ENCODE assay signal across 1 cellular context in the genomic region with DNA sequence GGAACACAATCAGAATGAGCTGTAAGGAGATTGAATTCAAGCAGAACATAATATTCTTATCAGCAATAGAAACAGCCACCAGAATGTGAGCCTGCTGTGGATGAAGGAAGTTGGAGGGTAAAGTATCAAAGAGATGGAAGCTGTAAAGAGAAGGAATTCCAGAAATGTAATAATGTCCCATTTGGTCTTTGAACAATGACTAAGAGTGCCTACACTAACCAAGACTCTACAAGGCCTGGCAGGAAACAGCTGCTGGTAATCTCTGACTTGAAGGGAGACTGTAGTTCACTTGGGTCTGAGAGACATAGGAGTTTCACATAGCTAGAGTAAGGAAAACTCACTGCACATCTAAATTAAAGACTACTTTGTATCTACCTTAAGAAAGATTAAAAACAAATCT.
TF ChIP-seq lines count a peak whose summit lies in the region.

No MANE protein-coding gene starts in this region.

TF ChIP-seq in H1, 55 proteins besides CTCF, POLR2A, EP300 and RAD21 (continued from another document):
- TF ChIP-seq RBBP5 (IDR thresholded peaks at IDR 0.05; ENCODE audit: borderline replicate concordance, low read depth, low read length) (no peak), TEAD4 (IDR thresholded peaks at IDR 0.05; ENCODE audit: low read depth, low read length) (no peak), GTF2F1 (IDR thresholded peaks at IDR 0.05; ENCODE audit: borderline replicate concordance, low read depth, low read length) (no peak), RXRA (IDR thresholded peaks at IDR 0.05; ENCODE audit: insufficient read depth, low read depth, low read length) (no peak)
- TF ChIP-seq, protein P1, sequence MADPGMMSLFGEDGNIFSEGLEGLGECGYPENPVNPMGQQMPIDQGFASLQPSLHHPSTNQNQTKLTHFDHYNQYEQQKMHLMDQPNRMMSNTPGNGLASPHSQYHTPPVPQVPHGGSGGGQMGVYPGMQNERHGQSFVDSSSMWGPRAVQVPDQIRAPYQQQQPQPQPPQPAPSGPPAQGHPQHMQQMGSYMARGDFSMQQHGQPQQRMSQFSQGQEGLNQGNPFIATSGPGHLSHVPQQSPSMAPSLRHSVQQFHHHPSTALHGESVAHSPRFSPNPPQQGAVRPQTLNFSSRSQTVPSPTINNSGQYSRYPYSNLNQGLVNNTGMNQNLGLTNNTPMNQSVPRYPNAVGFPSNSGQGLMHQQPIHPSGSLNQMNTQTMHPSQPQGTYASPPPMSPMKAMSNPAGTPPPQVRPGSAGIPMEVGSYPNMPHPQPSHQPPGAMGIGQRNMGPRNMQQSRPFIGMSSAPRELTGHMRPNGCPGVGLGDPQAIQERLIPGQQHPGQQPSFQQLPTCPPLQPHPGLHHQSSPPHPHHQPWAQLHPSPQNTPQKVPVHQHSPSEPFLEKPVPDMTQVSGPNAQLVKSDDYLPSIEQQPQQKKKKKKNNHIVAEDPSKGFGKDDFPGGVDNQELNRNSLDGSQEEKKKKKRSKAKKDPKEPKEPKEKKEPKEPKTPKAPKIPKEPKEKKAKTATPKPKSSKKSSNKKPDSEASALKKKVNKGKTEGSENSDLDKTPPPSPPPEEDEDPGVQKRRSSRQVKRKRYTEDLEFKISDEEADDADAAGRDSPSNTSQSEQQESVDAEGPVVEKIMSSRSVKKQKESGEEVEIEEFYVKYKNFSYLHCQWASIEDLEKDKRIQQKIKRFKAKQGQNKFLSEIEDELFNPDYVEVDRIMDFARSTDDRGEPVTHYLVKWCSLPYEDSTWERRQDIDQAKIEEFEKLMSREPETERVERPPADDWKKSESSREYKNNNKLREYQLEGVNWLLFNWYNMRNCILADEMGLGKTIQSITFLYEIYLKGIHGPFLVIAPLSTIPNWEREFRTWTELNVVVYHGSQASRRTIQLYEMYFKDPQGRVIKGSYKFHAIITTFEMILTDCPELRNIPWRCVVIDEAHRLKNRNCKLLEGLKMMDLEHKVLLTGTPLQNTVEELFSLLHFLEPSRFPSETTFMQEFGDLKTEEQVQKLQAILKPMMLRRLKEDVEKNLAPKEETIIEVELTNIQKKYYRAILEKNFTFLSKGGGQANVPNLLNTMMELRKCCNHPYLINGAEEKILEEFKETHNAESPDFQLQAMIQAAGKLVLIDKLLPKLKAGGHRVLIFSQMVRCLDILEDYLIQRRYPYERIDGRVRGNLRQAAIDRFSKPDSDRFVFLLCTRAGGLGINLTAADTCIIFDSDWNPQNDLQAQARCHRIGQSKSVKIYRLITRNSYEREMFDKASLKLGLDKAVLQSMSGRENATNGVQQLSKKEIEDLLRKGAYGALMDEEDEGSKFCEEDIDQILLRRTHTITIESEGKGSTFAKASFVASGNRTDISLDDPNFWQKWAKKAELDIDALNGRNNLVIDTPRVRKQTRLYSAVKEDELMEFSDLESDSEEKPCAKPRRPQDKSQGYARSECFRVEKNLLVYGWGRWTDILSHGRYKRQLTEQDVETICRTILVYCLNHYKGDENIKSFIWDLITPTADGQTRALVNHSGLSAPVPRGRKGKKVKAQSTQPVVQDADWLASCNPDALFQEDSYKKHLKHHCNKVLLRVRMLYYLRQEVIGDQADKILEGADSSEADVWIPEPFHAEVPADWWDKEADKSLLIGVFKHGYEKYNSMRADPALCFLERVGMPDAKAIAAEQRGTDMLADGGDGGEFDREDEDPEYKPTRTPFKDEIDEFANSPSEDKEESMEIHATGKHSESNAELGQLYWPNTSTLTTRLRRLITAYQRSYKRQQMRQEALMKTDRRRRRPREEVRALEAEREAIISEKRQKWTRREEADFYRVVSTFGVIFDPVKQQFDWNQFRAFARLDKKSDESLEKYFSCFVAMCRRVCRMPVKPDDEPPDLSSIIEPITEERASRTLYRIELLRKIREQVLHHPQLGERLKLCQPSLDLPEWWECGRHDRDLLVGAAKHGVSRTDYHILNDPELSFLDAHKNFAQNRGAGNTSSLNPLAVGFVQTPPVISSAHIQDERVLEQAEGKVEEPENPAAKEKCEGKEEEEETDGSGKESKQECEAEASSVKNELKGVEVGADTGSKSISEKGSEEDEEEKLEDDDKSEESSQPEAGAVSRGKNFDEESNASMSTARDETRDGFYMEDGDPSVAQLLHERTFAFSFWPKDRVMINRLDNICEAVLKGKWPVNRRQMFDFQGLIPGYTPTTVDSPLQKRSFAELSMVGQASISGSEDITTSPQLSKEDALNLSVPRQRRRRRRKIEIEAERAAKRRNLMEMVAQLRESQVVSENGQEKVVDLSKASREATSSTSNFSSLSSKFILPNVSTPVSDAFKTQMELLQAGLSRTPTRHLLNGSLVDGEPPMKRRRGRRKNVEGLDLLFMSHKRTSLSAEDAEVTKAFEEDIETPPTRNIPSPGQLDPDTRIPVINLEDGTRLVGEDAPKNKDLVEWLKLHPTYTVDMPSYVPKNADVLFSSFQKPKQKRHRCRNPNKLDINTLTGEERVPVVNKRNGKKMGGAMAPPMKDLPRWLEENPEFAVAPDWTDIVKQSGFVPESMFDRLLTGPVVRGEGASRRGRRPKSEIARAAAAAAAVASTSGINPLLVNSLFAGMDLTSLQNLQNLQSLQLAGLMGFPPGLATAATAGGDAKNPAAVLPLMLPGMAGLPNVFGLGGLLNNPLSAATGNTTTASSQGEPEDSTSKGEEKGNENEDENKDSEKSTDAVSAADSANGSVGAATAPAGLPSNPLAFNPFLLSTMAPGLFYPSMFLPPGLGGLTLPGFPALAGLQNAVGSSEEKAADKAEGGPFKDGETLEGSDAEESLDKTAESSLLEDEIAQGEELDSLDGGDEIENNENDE (IDR thresholded peaks at IDR 0.05; ENCODE audit: insufficient replicate concordance, low read length), result no peak
